In genomic region chr11:15300282-15300681, GRCh38 we compare ENCODE assay signal across 36 cellular contexts.
"Had no signal": no experiment of that assay in that cellular context is flagged by ENCODE, and none has a peak within 500 bp of the region (broad histone marks: within the 10 kb centered on the region; RNA-seq: fewer than 3 reads in every experiment).

No MANE protein-coding gene starts in this region.

- H3K4me1 Mint-ChIP-seq: activated naive CD4-positive, alpha-beta T cell treated with anti-CD3 and anti-CD28 coated beads, Interleukin-2, amount 10 ng/mL, durations not matched to agents 7 days and 5 days; activated naive CD4-positive, alpha-beta T cell treated with anti-CD3 and anti-CD28 coated beads, Interleukin-2, amount 50 U/mL, for 24 hours; activated naive CD8-positive, alpha-beta T cell treated with anti-CD3 and anti-CD28 coated beads for 36 hours; activated naive CD8-positive, alpha-beta T cell treated with anti-CD3 and anti-CD28 coated beads, Interleukin-2, amount 10 ng/mL, durations not matched to agents 7 days and 5 days; activated naive CD8-positive, alpha-beta T cell treated with anti-CD3 and anti-CD28 coated beads, Interleukin-2, amount 50 U/mL, for 24 hours; activated T-helper 17 cell treated with anti-CD3 and anti-CD28 coated beads, Interleukin-2, amount 50 U/mL, for 72 hours; central memory CD8-positive, alpha-beta T cell had no signal

- H3K36me3 Mint-ChIP-seq: activated naive CD4-positive, alpha-beta T cell treated with anti-CD3 and anti-CD28 coated beads, Interleukin-2, amount 10 ng/mL, durations not matched to agents 7 days and 5 days; activated naive CD4-positive, alpha-beta T cell treated with anti-CD3 and anti-CD28 coated beads, Interleukin-2, amount 50 U/mL, for 24 hours; activated naive CD4-positive, alpha-beta T cell treated with anti-CD3 and anti-CD28 coated beads, Interleukin-2, amount 50 U/mL, for 72 hours; activated naive CD8-positive, alpha-beta T cell; activated naive CD8-positive, alpha-beta T cell treated with anti-CD3 and anti-CD28 coated beads for 36 hours; activated naive CD8-positive, alpha-beta T cell treated with anti-CD3 and anti-CD28 coated beads, Interleukin-2, amount 10 ng/mL, durations not matched to agents 7 days and 5 days had no signal

- DNase-seq: activated effector memory CD4-positive, alpha-beta T cell treated with anti-CD3 and anti-CD28 coated beads, Interleukin-2, amount 50 U/mL, for 16 hours; activated effector memory CD4-positive, alpha-beta T cell treated with Interleukin-2 at 50 U/mL for 16 hours; activated gamma-delta T cell; activated gamma-delta T cell treated with Interleukin-2 at 50 U/mL for 16 hours; activated naive CD4-positive, alpha-beta T cell; activated naive CD4-positive, alpha-beta T cell treated with anti-CD3 and anti-CD28 coated beads for 36 hours; activated naive CD4-positive, alpha-beta T cell treated with anti-CD3 and anti-CD28 coated beads, Interleukin-2, amount 10 ng/mL, durations not matched to agents 7 days and 5 days; activated naive CD4-positive, alpha-beta T cell treated with Interleukin-2 at 50 U/mL for 16 hours; activated naive CD8-positive, alpha-beta T cell treated with anti-CD3 and anti-CD28 coated beads for 36 hours; activated naive CD8-positive, alpha-beta T cell treated with anti-CD3 and anti-CD28 coated beads, Interleukin-2, amount 10 ng/mL, durations not matched to agents 7 days and 5 days; activated naive CD8-positive, alpha-beta T cell treated with anti-CD3 and anti-CD28 coated beads, Interleukin-2, amount 50 U/mL, for 24 hours; activated T-cell treated with anti-CD3 and anti-CD28 coated beads, Interleukin-2, amount 50 U/mL, for 1 hour; activated T-cell treated with anti-CD3 and anti-CD28 coated beads, Interleukin-2, amount 50 U/mL, for 24 hours; activated T-cell treated with anti-CD3 and anti-CD28 coated beads, Interleukin-2, amount 50 U/mL, for 4 hours; activated T-cell treated with anti-CD3 and anti-CD28 coated beads, Interleukin-2, amount 50 U/mL, for 48 hours; activated T-cell treated with anti-CD3 and anti-CD28 coated beads, Interleukin-2, amount 50 U/mL, for 72 hours; adrenal gland; amniotic stem cell; amygdala; anterior cingulate cortex; aorta; body of pancreas; brain microvascular endothelial cell; caudate nucleus; central memory CD4-positive, alpha-beta T cell; cerebellar nuclear complex had no signal

- H3K4me1 ChIP-seq: adrenal gland, ascending aorta, body of pancreas, breast epithelium had no signal

- H3K9me3 ChIP-seq: adrenal gland, ascending aorta, body of pancreas, breast epithelium had no signal

- H3K27me3 Mint-ChIP-seq: activated naive CD8-positive, alpha-beta T cell; activated naive CD8-positive, alpha-beta T cell treated with anti-CD3 and anti-CD28 coated beads, Interleukin-2, amount 10 ng/mL, durations not matched to agents 7 days and 5 days; activated naive CD8-positive, alpha-beta T cell treated with anti-CD3 and anti-CD28 coated beads, Interleukin-2, amount 50 U/mL, for 24 hours; activated T-helper 17 cell treated with anti-CD3 and anti-CD28 coated beads, Interleukin-2, amount 50 U/mL, for 72 hours; central memory CD8-positive, alpha-beta T cell had no signal

- H3K4me3 Mint-ChIP-seq: activated naive CD4-positive, alpha-beta T cell treated with anti-CD3 and anti-CD28 coated beads for 36 hours; activated naive CD4-positive, alpha-beta T cell treated with anti-CD3 and anti-CD28 coated beads, Interleukin-2, amount 10 ng/mL, durations not matched to agents 7 days and 5 days; activated naive CD4-positive, alpha-beta T cell treated with anti-CD3 and anti-CD28 coated beads, Interleukin-2, amount 50 U/mL, for 24 hours; activated naive CD8-positive, alpha-beta T cell; activated naive CD8-positive, alpha-beta T cell treated with anti-CD3 and anti-CD28 coated beads for 36 hours; activated naive CD8-positive, alpha-beta T cell treated with anti-CD3 and anti-CD28 coated beads, Interleukin-2, amount 10 ng/mL, durations not matched to agents 7 days and 5 days; activated naive CD8-positive, alpha-beta T cell treated with anti-CD3 and anti-CD28 coated beads, Interleukin-2, amount 50 U/mL, for 24 hours; activated T-cell treated with anti-CD3 and anti-CD28 coated beads, Interleukin-2, amount 50 U/mL, for 24 hours; activated T-cell treated with anti-CD3 and anti-CD28 coated beads, Interleukin-2, amount 50 U/mL, for 4 hours; activated T-cell treated with anti-CD3 and anti-CD28 coated beads, Interleukin-2, amount 50 U/mL, for 72 hours; activated T-helper 1 cell treated with anti-CD3 and anti-CD28 coated beads, Interleukin-12 subunit alpha, Interleukin-12 subunit beta, Interleukin-2, Interleukin-4 antibody, amounts not matched to agents 30 ng/mL and 10 ng/mL and 1 ng/mL, durations not matched to agents 14 hours and 24 hours and 36 hours; activated T-helper 17 cell treated with anti-CD3 and anti-CD28 coated beads, Interleukin-2, amount 50 U/mL, for 72 hours; central memory CD8-positive, alpha-beta T cell had no signal

- H3K4me3 ChIP-seq: adrenal gland, ascending aorta, body of pancreas, breast epithelium, cardiac muscle cell had no signal

- H3K36me3 ChIP-seq: adrenal gland, ascending aorta, brain microvascular endothelial cell, breast epithelium, cardiac muscle cell had no signal

- H3K27me3 ChIP-seq: adrenal gland, ascending aorta, body of pancreas, brain microvascular endothelial cell, breast epithelium had no signal

- H3K27ac Mint-ChIP-seq: activated naive CD4-positive, alpha-beta T cell treated with anti-CD3 and anti-CD28 coated beads for 36 hours; activated naive CD4-positive, alpha-beta T cell treated with anti-CD3 and anti-CD28 coated beads, Interleukin-2, amount 10 ng/mL, durations not matched to agents 7 days and 5 days; activated naive CD4-positive, alpha-beta T cell treated with anti-CD3 and anti-CD28 coated beads, Interleukin-2, amount 50 U/mL, for 24 hours; activated naive CD4-positive, alpha-beta T cell treated with anti-CD3 and anti-CD28 coated beads, Interleukin-2, amount 50 U/mL, for 72 hours; activated naive CD8-positive, alpha-beta T cell; activated naive CD8-positive, alpha-beta T cell treated with anti-CD3 and anti-CD28 coated beads for 36 hours; activated naive CD8-positive, alpha-beta T cell treated with anti-CD3 and anti-CD28 coated beads, Interleukin-2, amount 10 ng/mL, durations not matched to agents 7 days and 5 days; activated naive CD8-positive, alpha-beta T cell treated with anti-CD3 and anti-CD28 coated beads, Interleukin-2, amount 50 U/mL, for 24 hours; activated T-cell treated with anti-CD3 and anti-CD28 coated beads, Interleukin-2, amount 50 U/mL, for 24 hours; activated T-cell treated with anti-CD3 and anti-CD28 coated beads, Interleukin-2, amount 50 U/mL, for 72 hours; activated T-helper 1 cell treated with anti-CD3 and anti-CD28 coated beads, Interleukin-12 subunit alpha, Interleukin-12 subunit beta, Interleukin-2, Interleukin-4 antibody, amounts not matched to agents 30 ng/mL and 10 ng/mL and 1 ng/mL, durations not matched to agents 14 hours and 24 hours and 36 hours; activated T-helper 17 cell treated with anti-CD3 and anti-CD28 coated beads, Interleukin-2, amount 50 U/mL, for 72 hours; activated T-helper 2 cell treated with anti-CD3 and anti-CD28 coated beads, Interferon-gamma antibody, Interleukin-2, Interleukin-4, amounts not matched to agents 10 μg/mL and 5 μg/mL and 100 μg/mL, durations not matched to agents 14 hours and 24 hours and 36 hours had no signal

- H3K9me3 Mint-ChIP-seq: activated naive CD4-positive, alpha-beta T cell treated with anti-CD3 and anti-CD28 coated beads for 36 hours; activated naive CD4-positive, alpha-beta T cell treated with anti-CD3 and anti-CD28 coated beads, Interleukin-2, amount 10 ng/mL, durations not matched to agents 7 days and 5 days; activated naive CD4-positive, alpha-beta T cell treated with anti-CD3 and anti-CD28 coated beads, Interleukin-2, amount 50 U/mL, for 24 hours; activated naive CD4-positive, alpha-beta T cell treated with anti-CD3 and anti-CD28 coated beads, Interleukin-2, amount 50 U/mL, for 72 hours; activated naive CD8-positive, alpha-beta T cell treated with anti-CD3 and anti-CD28 coated beads, Interleukin-2, amount 10 ng/mL, durations not matched to agents 7 days and 5 days; activated naive CD8-positive, alpha-beta T cell treated with anti-CD3 and anti-CD28 coated beads, Interleukin-2, amount 50 U/mL, for 24 hours; activated T-cell treated with anti-CD3 and anti-CD28 coated beads, Interleukin-2, amount 50 U/mL, for 24 hours; activated T-cell treated with anti-CD3 and anti-CD28 coated beads, Interleukin-2, amount 50 U/mL, for 72 hours; activated T-helper 1 cell treated with anti-CD3 and anti-CD28 coated beads, Interleukin-12 subunit alpha, Interleukin-12 subunit beta, Interleukin-2, Interleukin-4 antibody, amounts not matched to agents 30 ng/mL and 10 ng/mL and 1 ng/mL, durations not matched to agents 14 hours and 24 hours and 36 hours; activated T-helper 2 cell treated with anti-CD3 and anti-CD28 coated beads, Interferon-gamma antibody, Interleukin-2, Interleukin-4, amounts not matched to agents 10 μg/mL and 5 μg/mL and 100 μg/mL, durations not matched to agents 14 hours and 24 hours and 36 hours; central memory CD8-positive, alpha-beta T cell had no signal

- H3K27ac ChIP-seq: adrenal gland, ascending aorta, body of pancreas, brain microvascular endothelial cell, breast epithelium, cardiac muscle cell had no signal
